Comparison of ENCODE assay signal across 31 cellular contexts in the genomic region with DNA sequence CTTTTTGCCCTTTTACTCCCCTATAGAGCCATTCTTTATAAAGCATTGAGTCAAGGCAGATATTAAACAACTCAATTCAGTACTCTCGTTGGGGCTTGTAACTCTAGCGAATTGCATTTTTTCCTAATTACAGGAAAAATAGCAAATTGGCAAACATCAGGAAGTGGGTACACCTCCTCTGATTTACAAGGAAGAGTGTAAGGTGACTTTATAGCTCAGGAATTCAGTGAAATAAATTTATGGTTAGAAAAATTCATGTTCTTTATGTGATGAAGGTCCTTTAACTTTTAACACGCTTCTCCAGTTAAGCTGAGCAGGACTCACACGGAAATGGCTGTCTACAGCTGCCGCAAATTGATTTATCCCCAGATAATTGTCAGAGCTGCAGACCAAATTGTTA.
"Had no signal": no experiment of that assay in that cellular context is flagged by ENCODE, and none has a peak within 500 bp of the region (broad histone marks: within the 10 kb centered on the region; RNA-seq: fewer than 3 reads in every experiment).

No MANE protein-coding gene starts in this region.

- DNase-seq: activated CD4-positive, alpha-beta T cell treated with anti-CD3 and anti-CD28 coated beads for 4 hours; activated CD4-positive, alpha-beta T cell treated with anti-CD3 and anti-CD28 coated beads, Interleukin-2, amount 10 ng/mL, durations not matched to agents 7 days and 5 days; activated CD4-positive, alpha-beta T cell treated with anti-CD3 and anti-CD28 coated beads, Interleukin-2, amount 50 U/mL, for 48 hours; activated CD4-positive, CD25-positive, alpha-beta regulatory T cell; activated CD4-positive, CD25-positive, alpha-beta regulatory T cell treated with anti-CD3 and anti-CD28 coated beads, Interleukin-2, amount 50 U/mL, for 72 hours; activated CD8-positive, alpha-beta memory T cell treated with anti-CD3 and anti-CD28 coated beads for 24 hours; activated CD8-positive, alpha-beta memory T cell treated with anti-CD3 and anti-CD28 coated beads, Interleukin-2, amount 50 U/mL, for 4 hours; activated CD8-positive, alpha-beta T cell treated with anti-CD3 and anti-CD28 coated beads for 36 hours; activated effector memory CD4-positive, alpha-beta T cell treated with anti-CD3 and anti-CD28 coated beads, Interleukin-2, amount 50 U/mL, for 16 hours; activated naive CD4-positive, alpha-beta T cell treated with anti-CD3 and anti-CD28 coated beads for 36 hours; activated naive CD8-positive, alpha-beta T cell treated with anti-CD3 and anti-CD28 coated beads for 36 hours; activated naive CD8-positive, alpha-beta T cell treated with anti-CD3 and anti-CD28 coated beads, Interleukin-2, amount 50 U/mL, for 24 hours; activated T-cell treated with anti-CD3 and anti-CD28 coated beads, Interleukin-2, amount 50 U/mL, for 1 hour; activated T-cell treated with anti-CD3 and anti-CD28 coated beads, Interleukin-2, amount 50 U/mL, for 48 hours; adrenal gland; aorta; body of pancreas; cortex of kidney; dermis blood vessel endothelial cell; effector CD4-positive, alpha-beta T cell; effector memory CD8-positive, alpha-beta T cell; esophagus squamous epithelium; gastrocnemius medialis; heart right ventricle; T-helper 1 cell; T-helper 17 cell; T1000 had no signal

- H3K27ac ChIP-seq: adrenal gland, body of pancreas, esophagus squamous epithelium, gastrocnemius medialis, heart right ventricle had no signal

- H3K4me1 ChIP-seq: adrenal gland, body of pancreas, esophagus squamous epithelium, gastrocnemius medialis had no signal

- H3K4me3 Mint-ChIP-seq: activated CD4-positive, alpha-beta T cell treated with anti-CD3 and anti-CD28 coated beads, Interleukin-2, amount 10 ng/mL, durations not matched to agents 7 days and 5 days; activated CD8-positive, alpha-beta T cell treated with anti-CD3 and anti-CD28 coated beads for 36 hours; activated naive CD4-positive, alpha-beta T cell treated with anti-CD3 and anti-CD28 coated beads for 36 hours; activated naive CD4-positive, alpha-beta T cell treated with anti-CD3 and anti-CD28 coated beads, Interleukin-2, amount 50 U/mL, for 24 hours; activated naive CD8-positive, alpha-beta T cell treated with anti-CD3 and anti-CD28 coated beads for 36 hours; activated naive CD8-positive, alpha-beta T cell treated with anti-CD3 and anti-CD28 coated beads, Interleukin-2, amount 50 U/mL, for 24 hours; activated T-helper 1 cell treated with anti-CD3 and anti-CD28 coated beads, Interleukin-12 subunit alpha, Interleukin-12 subunit beta, Interleukin-2, Interleukin-4 antibody, amounts not matched to agents 30 ng/mL and 10 ng/mL and 1 ng/mL, durations not matched to agents 14 hours and 24 hours and 36 hours; effector memory CD8-positive, alpha-beta T cell; T-helper 17 cell; T-helper 2 cell treated with Interferon-gamma antibody and Interleukin-4, amounts not matched to agents 5 μg/mL and 100 μg/mL, for 36 hours had no signal

- ATAC-seq: activated CD8-positive, alpha-beta T cell treated with anti-CD3 and anti-CD28 coated beads for 36 hours; activated naive CD8-positive, alpha-beta T cell treated with anti-CD3 and anti-CD28 coated beads, Interleukin-2, amount 50 U/mL, for 24 hours; body of pancreas; effector memory CD8-positive, alpha-beta T cell; gastrocnemius medialis; heart right ventricle; T-helper 17 cell had no signal

- H3K36me3 Mint-ChIP-seq: activated naive CD4-positive, alpha-beta T cell treated with anti-CD3 and anti-CD28 coated beads, Interleukin-2, amount 50 U/mL, for 24 hours; activated naive CD8-positive, alpha-beta T cell treated with anti-CD3 and anti-CD28 coated beads for 36 hours had no signal

- H3K36me3 ChIP-seq: adrenal gland, esophagus squamous epithelium, gastrocnemius medialis, heart right ventricle had no signal

- H3K27ac Mint-ChIP-seq: activated CD4-positive, alpha-beta T cell treated with anti-CD3 and anti-CD28 coated beads, Interleukin-2, amount 10 ng/mL, durations not matched to agents 7 days and 5 days; activated CD8-positive, alpha-beta T cell treated with anti-CD3 and anti-CD28 coated beads for 36 hours; activated naive CD4-positive, alpha-beta T cell treated with anti-CD3 and anti-CD28 coated beads for 36 hours; activated naive CD4-positive, alpha-beta T cell treated with anti-CD3 and anti-CD28 coated beads, Interleukin-2, amount 50 U/mL, for 24 hours; activated naive CD8-positive, alpha-beta T cell treated with anti-CD3 and anti-CD28 coated beads for 36 hours; activated naive CD8-positive, alpha-beta T cell treated with anti-CD3 and anti-CD28 coated beads, Interleukin-2, amount 50 U/mL, for 24 hours; activated T-helper 1 cell treated with anti-CD3 and anti-CD28 coated beads, Interleukin-12 subunit alpha, Interleukin-12 subunit beta, Interleukin-2, Interleukin-4 antibody, amounts not matched to agents 30 ng/mL and 10 ng/mL and 1 ng/mL, durations not matched to agents 14 hours and 24 hours and 36 hours; activated T-helper 2 cell treated with anti-CD3 and anti-CD28 coated beads, Interferon-gamma antibody, Interleukin-2, Interleukin-4, amounts not matched to agents 10 μg/mL and 5 μg/mL and 100 μg/mL, durations not matched to agents 14 hours and 24 hours and 36 hours; effector memory CD8-positive, alpha-beta T cell; T-helper 17 cell; T-helper 2 cell treated with Interferon-gamma antibody and Interleukin-4, amounts not matched to agents 5 μg/mL and 100 μg/mL, for 36 hours had no signal

- H3K4me3 ChIP-seq: adrenal gland, body of pancreas, esophagus squamous epithelium, gastrocnemius medialis, heart right ventricle had no signal

- H3K27me3 ChIP-seq: body of pancreas had no signal

- H3K9me3 Mint-ChIP-seq: activated CD4-positive, alpha-beta T cell treated with anti-CD3 and anti-CD28 coated beads, Interleukin-2, amount 10 ng/mL, durations not matched to agents 7 days and 5 days; activated CD8-positive, alpha-beta T cell treated with anti-CD3 and anti-CD28 coated beads for 36 hours; activated naive CD4-positive, alpha-beta T cell treated with anti-CD3 and anti-CD28 coated beads for 36 hours; activated naive CD4-positive, alpha-beta T cell treated with anti-CD3 and anti-CD28 coated beads, Interleukin-2, amount 50 U/mL, for 24 hours; activated naive CD8-positive, alpha-beta T cell treated with anti-CD3 and anti-CD28 coated beads for 36 hours; activated naive CD8-positive, alpha-beta T cell treated with anti-CD3 and anti-CD28 coated beads, Interleukin-2, amount 50 U/mL, for 24 hours; activated T-helper 1 cell treated with anti-CD3 and anti-CD28 coated beads, Interleukin-12 subunit alpha, Interleukin-12 subunit beta, Interleukin-2, Interleukin-4 antibody, amounts not matched to agents 30 ng/mL and 10 ng/mL and 1 ng/mL, durations not matched to agents 14 hours and 24 hours and 36 hours; activated T-helper 2 cell treated with anti-CD3 and anti-CD28 coated beads, Interferon-gamma antibody, Interleukin-2, Interleukin-4, amounts not matched to agents 10 μg/mL and 5 μg/mL and 100 μg/mL, durations not matched to agents 14 hours and 24 hours and 36 hours; effector memory CD8-positive, alpha-beta T cell; T-helper 2 cell treated with Interferon-gamma antibody and Interleukin-4, amounts not matched to agents 5 μg/mL and 100 μg/mL, for 36 hours had no signal

- H3K9me3 ChIP-seq: adrenal gland, body of pancreas, esophagus squamous epithelium, gastrocnemius medialis, heart right ventricle had no signal
